ENCODE assay signal across 8 cellular contexts in genomic region chr2:74458132-74458956, GRCh38. TPM values are rescaled to one million over a fixed set of nuclear protein-coding genes. Genes with fewer than 3 reads are reported as not detected.
A peak's percentile ranks its signal among the peaks of the same experiment; 100 is the strongest.
DNase-seq lines count a peak whose midpoint lies in the region; ATAC-seq and TF ChIP-seq lines count a peak whose summit lies in the region.

Gene WBP1, plus strand, starts transcription at chr2:74458438. Its CDS starts 165 bp downstream, at chr2:74458603.

- 0 to 8% (median 0%) methylated on average over 7 to 38 of the region's 38 CpGs for WGBS in adrenal gland, 4 donors
- no CpG with 5 or more reads among the region's 38 CpGs for WGBS in trophoblast cell (ENCODE audit: extremely low coverage, insufficient coverage, insufficient read length)
- 1% methylated on average over 38 of the region's 38 CpGs; no CpG with 5 or more reads in 1 of the 2 donors for WGBS in transverse colon (ENCODE audit: low coverage in 1 of 2), 2 donors

- H2BK5ac ChIP-seq in trophoblast cell (ENCODE audit: low read depth, low read length, poor library complexity), result peak within 1 kb of the TSS; percentile 84

- no peak within 1 kb of the TSS for H3K23ac ChIP-seq in trophoblast cell (ENCODE audit: low read length)

- H3K18ac ChIP-seq in trophoblast cell (ENCODE audit: low read length), result peak within 1 kb of the TSS; percentile 88

- H2BK120ac ChIP-seq in trophoblast cell (ENCODE audit: insufficient read depth, low read length, poor library complexity), result peak within 1 kb of the TSS; percentile 67

- H3K4me1 ChIP-seq in adrenal gland (replicated peaks in 1 of 2) (peaks cover 14 to 31% of the 10 kb centered on the region in 2 donors), trophoblast cell (ENCODE audit: control insufficient read depth in 1 of 2, insufficient read depth in 2 of 2, low read length in 2 of 2) (peaks cover 7 to 13% of the 10 kb centered on the region in 2 experiments), transverse colon (peaks cover 21 to 32% (median 27%) of the 10 kb centered on the region in 4 donors)

- H3K4me3 ChIP-seq in GM12875 (ENCODE audit: low read depth, low read length) (peak within 1 kb of the TSS; percentile 74), adrenal gland (peak within 1 kb of the TSS; percentile 21 to 73 (median 60)), trophoblast cell (ENCODE audit: low read depth, low read length) (peak within 1 kb of the TSS; percentile 80), transverse colon (peak within 1 kb of the TSS; percentile 58 to 77 (median 66))

- TF ChIP-seq CTCF in GM12875 (IDR thresholded peaks at IDR 0.05; ENCODE audit: borderline replicate concordance, insufficient read depth, low read depth, low read length) (no peak), adrenal gland (IDR thresholded peaks at IDR 0.05) (peak in 1 of 6 experiments; percentile 3), transverse colon (IDR thresholded peaks at IDR 0.05) (no peak)

- H3K9me3 ChIP-seq in adrenal gland (replicated peaks in 1 of 3), result no peaks in the 10 kb centered on the region
- peaks cover 3% of the 10 kb centered on the region for H3K9me3 ChIP-seq in trophoblast cell (ENCODE audit: insufficient read depth, low read depth, low read length)
- no peaks in the 10 kb centered on the region for H3K9me3 ChIP-seq in transverse colon

- H3K27me3 ChIP-seq in adrenal gland (no peaks in the 10 kb centered on the region), trophoblast cell (ENCODE audit: insufficient read depth, low read length) (no peaks in the 10 kb centered on the region), transverse colon (no peaks in the 10 kb centered on the region)

- H3K27ac ChIP-seq in adrenal gland, result peak within 1 kb of the TSS; percentile 84 to 98 (median 97)
- peak within 1 kb of the TSS; percentile 98 for H3K27ac ChIP-seq in trophoblast cell (ENCODE audit: low read depth, low read length)
- H3K27ac ChIP-seq in transverse colon, result peak within 1 kb of the TSS; percentile 96 to 99 (median 98)

- peaks cover 10% of the 10 kb centered on the region for H3K79me2 ChIP-seq in trophoblast cell (ENCODE audit: control insufficient read depth, insufficient read depth, low read length, poor library complexity)

- peak within 1 kb of the TSS; percentile 86 for H3K4me2 ChIP-seq in trophoblast cell (ENCODE audit: low read length)

- H4K12ac ChIP-seq in trophoblast cell (ENCODE audit: low read depth, low read length), result peak within 1 kb of the TSS; percentile 95

- intact Hi-C loops in adrenal gland (cut with DNase I) (no loop called here), cardiac septum (cut with DNase I) (loop anchor here (5.0 kb wide), 1 partner anchor 721 kb away; the partner anchor contains the start of gene TPRKB), transverse colon (cut with DNase I; ENCODE audit: low total_unique reads) (no loop called here)

- H4K8ac ChIP-seq in trophoblast cell (ENCODE audit: low read depth, low read length), result peak within 1 kb of the TSS; percentile 87

- peak within 1 kb of the TSS; percentile 96 for H3K4ac ChIP-seq in trophoblast cell (ENCODE audit: low read depth, low read length)

- peak; percentile 83 for ATAC-seq in HG02852 (IDR thresholded peaks at IDR 0.05; ENCODE audit: unreplicated experiment)

- in situ Hi-C loops in transverse colon (cut with MboI; ENCODE audit: low pct_ligation_motif_present in 1 of 4, low pct_unique_long_range_greater_than_20kb in 1 of 4, low sequenced_read_pairs in 3 of 4), result no loop called here

- H3K36me3 ChIP-seq in adrenal gland (replicated peaks in 1 of 2), result peaks cover 0 to 20% of the 10 kb centered on the region in 2 donors
- peaks cover 34% of the 10 kb centered on the region in 2 experiments for H3K36me3 ChIP-seq in trophoblast cell (ENCODE audit: control insufficient read depth in 1 of 2, insufficient read depth in 2 of 2, low read length in 2 of 2)
- no peaks in the 10 kb centered on the region for H3K36me3 ChIP-seq in transverse colon

- H3K9ac ChIP-seq in trophoblast cell (ENCODE audit: low read length), result peak within 1 kb of the TSS; percentile 96

- peak within 1 kb of the TSS; percentile 26 for H2BK12ac ChIP-seq in trophoblast cell (ENCODE audit: low read length)

- peak within 1 kb of the TSS; percentile 91 for H2AK5ac ChIP-seq in trophoblast cell (ENCODE audit: low read length)

- peak within 1 kb of the TSS; percentile 91 for H4K91ac ChIP-seq in trophoblast cell (ENCODE audit: low read depth, low read length)

- peaks cover 13% of the 10 kb centered on the region for H3K79me1 ChIP-seq in trophoblast cell (ENCODE audit: low read length)

- peak within 1 kb of the TSS; percentile 62 for H2AFZ ChIP-seq in trophoblast cell (ENCODE audit: insufficient read depth, low read length, poor library complexity)

- H3K14ac ChIP-seq in trophoblast cell (ENCODE audit: low read length), result peak within 1 kb of the TSS; percentile 87

- peak; percentile 100 for DNase-seq in NCI-H146 (lab: John Stamatoyannopoulos, UW)
- DNase-seq in T-helper 1 cell, result peak; percentile 97 to 100 (median 99)
- DNase-seq in adrenal gland, result peak; percentile 100
- peak; percentile 100 for DNase-seq in cardiac septum (ENCODE audit: low spot score)
- peak; percentile 100 for DNase-seq in trophoblast cell
- DNase-seq in transverse colon, result peak; percentile 100

- no peak for TF ChIP-seq EP300 in transverse colon (IDR thresholded peaks at IDR 0.05; ENCODE audit: low read depth)

- TF ChIP-seq POLR2A in adrenal gland (IDR thresholded peaks at IDR 0.05) (peak; percentile 55 to 84), transverse colon (IDR thresholded peaks at IDR 0.05) (peak; percentile 83)

RNA-seq across cellular contexts. Expression of gene WBP1, which starts in this region (rescaled TPM):
- total RNA-seq in adrenal gland (100 to 1,000 TPM in 7 of 8 donors, 10 to 100 TPM in 1; 67.5 to 176 (median 115) TPM), cardiac septum (47.7 TPM), transverse colon (100 to 1,000 TPM in 1 of 4 donors, 10 to 100 TPM in 3; 59.5 to 101 (median 62.7) TPM)
- polyA plus RNA-seq in adrenal gland, result 100 to 1,000 TPM in 2 of 3 donors, 10 to 100 TPM in 1; 56.9 to 267 (median 244) TPM
- polyA plus RNA-seq in trophoblast cell (2013), result 80.5 and 81.5 TPM in 2 replicates

Comparison
In these comparisons a context has a peak if more than half of its experiments do, and no peak if none do; other contexts are left out.
1. Peak in every context shown above with its lines: DNase-seq, ATAC-seq, H3K4me3 ChIP-seq and H3K27ac ChIP-seq.